19 cellular contexts compared by ENCODE assay signal in genomic region chr13:73985789-73986188, GRCh38.
DNase-seq lines count a peak whose midpoint lies in the region; ATAC-seq and TF ChIP-seq lines count a peak whose summit lies in the region.
"Had no signal": no experiment of that assay in that cellular context is flagged by ENCODE, and none has a peak within 500 bp of the region (broad histone marks: within the 10 kb centered on the region; RNA-seq: fewer than 3 reads in every experiment).

No MANE protein-coding gene starts in this region.

- CTCF ChIA-PET in activated CD4-positive, alpha-beta memory T cell treated with anti-CD3 and anti-CD28 coated beads, Interleukin-2, amount 10 ng/mL, durations not matched to agents 7 days and 5 days (lab: Charles Lee), result interaction anchor here (1.2 to 2.2 kb wide), 3 partner anchors 11 to 301 kb away, joined by 3 to 7 read pairs (median 3); no protein-coding TSS in a partner anchor
- CTCF ChIA-PET in SK-N-SH (lab: Yijun Ruan, JAX), result no interaction called here

- no peak overlapping the region for H3K9ac ChIP-seq in SK-N-SH

- no peak for TF ChIP-seq CTCF in SK-N-SH (IDR thresholded peaks at IDR 0.05)

- H3K4me2 ChIP-seq in SK-N-SH, result no peak overlapping the region
- H3K4me2 ChIP-seq: A549 had no signal

- H3K27me3 Mint-ChIP-seq in activated CD4-positive, alpha-beta T cell treated with anti-CD3 and anti-CD28 coated beads, Interleukin-2, amount 10 ng/mL, durations not matched to agents 24 days and 14 days, result no peaks in the 10 kb centered on the region
- no peaks in the 10 kb centered on the region for H3K27me3 Mint-ChIP-seq in activated CD4-positive, alpha-beta memory T cell treated with anti-CD3 and anti-CD28 coated beads, Interleukin-2, amount 10 ng/mL, durations not matched to agents 7 days and 5 days
- H3K27me3 Mint-ChIP-seq in naive thymus-derived CD8-positive, alpha-beta T cell, result no peaks in the 10 kb centered on the region

- H3K9me2 ChIP-seq in SK-N-SH, result no peaks in the 10 kb centered on the region; the same call in 1 of the 2 replicates

- no peaks in the 10 kb centered on the region for H3K79me2 ChIP-seq in SK-N-SH (ENCODE audit: insufficient read depth)

- peak; percentile 60 for DNase-seq in activated CD4-positive, alpha-beta T cell treated with anti-CD3 and anti-CD28 coated beads, Interleukin-2, amount 10 ng/mL, durations not matched to agents 24 days and 14 days
- no peak for DNase-seq in activated CD4-positive, alpha-beta T cell treated with anti-CD3 and anti-CD28 coated beads for 1 hour
- DNase-seq in activated CD4-positive, alpha-beta memory T cell treated with anti-CD3 and anti-CD28 coated beads, Interleukin-2, amount 10 ng/mL, durations not matched to agents 7 days and 5 days, result no peak
- DNase-seq in naive thymus-derived CD8-positive, alpha-beta T cell, result peak in 5 of 10 donors; percentile 9 to 50 (median 38)
- DNase-seq in SK-N-SH (no peak), AG20443 (ENCODE audit: low spot score) (no peak), NCI-H1092 treated with DMSO at 0.1 percent for 48 hours (lab: John Stamatoyannopoulos, UW) (no peak)
- DNase-seq: activated CD4-positive, CD25-positive, alpha-beta regulatory T cell treated with anti-CD3 and anti-CD28 coated beads, Interleukin-2, amount 50 U/mL, for 72 hours; cortex of kidney; foreskin melanocyte; H9; left cardiac atrium; midbrain; NCI-H146; NCI-H446; Right ventricle myocardium superior had no signal

- intact Hi-C loops in activated CD4-positive, alpha-beta T cell treated with anti-CD3 and anti-CD28 coated beads, Interleukin-2, amount 10 ng/mL, durations not matched to agents 24 days and 14 days (cut with micrococcal nuclease), result loop anchor here (1.0 to 5.0 kb wide), 7 partner anchors 38 to 303 kb away; no protein-coding TSS in a partner anchor

- no peak overlapping the region for H2AFZ ChIP-seq in SK-N-SH (ENCODE audit: low read depth)

- no peaks in the 10 kb centered on the region for H3K9me3 ChIP-seq in KOPT-K1 (ENCODE audit: insufficient read depth, low read length, poor library complexity, severe bottlenecking)
- no peaks in the 10 kb centered on the region for H3K9me3 ChIP-seq in SK-N-SH
- H3K9me3 ChIP-seq: A549 had no signal

- H3K27ac ChIP-seq in KOPT-K1 (ENCODE audit: low read depth, low read length, poor library complexity, severe bottlenecking) (peak overlapping the region; percentile 88), SK-N-SH (ENCODE audit: low read depth in 2 of 2, low read length in 1 of 2) (no peak overlapping the region)
- H3K27ac ChIP-seq: A549, C4-2B had no signal

- H3K4me3 Mint-ChIP-seq in activated CD4-positive, alpha-beta T cell treated with anti-CD3 and anti-CD28 coated beads, Interleukin-2, amount 10 ng/mL, durations not matched to agents 24 days and 14 days, result peak overlapping the region; percentile 75
- H3K4me3 Mint-ChIP-seq in activated CD4-positive, alpha-beta memory T cell treated with anti-CD3 and anti-CD28 coated beads, Interleukin-2, amount 10 ng/mL, durations not matched to agents 7 days and 5 days, result peak overlapping the region; percentile 21
- peak overlapping the region in 9 of 10 donors; percentile 66 to 91 (median 80) for H3K4me3 Mint-ChIP-seq in naive thymus-derived CD8-positive, alpha-beta T cell
- H3K4me3 Mint-ChIP-seq: H9 had no signal

- H3K4me3 ChIP-seq in SK-N-SH (ENCODE audit: low read depth in 2 of 2, low read length in 1 of 2), result no peak overlapping the region
- H3K4me3 ChIP-seq: A549 had no signal

- H3K4me1 ChIP-seq in SK-N-SH (ENCODE audit: control insufficient read depth in 1 of 2, insufficient read depth in 2 of 2, low read depth in 1 of 2, low read length in 1 of 2), result peaks cover 0 to 12% of the 10 kb centered on the region in 2 experiments; a peak in 2 of 4 replicates
- H3K4me1 ChIP-seq: A549 had no signal

- no peaks in the 10 kb centered on the region for H3K27me3 ChIP-seq in SK-N-SH (ENCODE audit: insufficient read depth)

- no peaks in the 10 kb centered on the region for H3K36me3 ChIP-seq in KOPT-K1 (ENCODE audit: insufficient read depth, low read length)
- H3K36me3 ChIP-seq in SK-N-SH (replicated peaks in 1 of 2; ENCODE audit: control insufficient read depth in 1 of 2, insufficient read depth in 2 of 2, low read length in 1 of 2), result peaks cover 4 to 21% of the 10 kb centered on the region in 2 experiments

- 87% methylated on average over 3 of the region's 3 CpGs for WGBS in SK-N-SH (ENCODE audit: low lambda C conversion rate)

- no peak for TF ChIP-seq RAD21 in SK-N-SH (IDR thresholded peaks at IDR 0.05; ENCODE audit: low read length)

- no peaks in the 10 kb centered on the region for H4K20me1 ChIP-seq in SK-N-SH (ENCODE audit: insufficient read depth)

- peaks cover 35% of the 10 kb centered on the region for H3K4me1 Mint-ChIP-seq in activated CD4-positive, alpha-beta T cell treated with anti-CD3 and anti-CD28 coated beads, Interleukin-2, amount 10 ng/mL, durations not matched to agents 24 days and 14 days
- H3K4me1 Mint-ChIP-seq in activated CD4-positive, alpha-beta memory T cell treated with anti-CD3 and anti-CD28 coated beads, Interleukin-2, amount 10 ng/mL, durations not matched to agents 7 days and 5 days, result peaks cover 29% of the 10 kb centered on the region
- H3K4me1 Mint-ChIP-seq in naive thymus-derived CD8-positive, alpha-beta T cell, result peaks cover 36 to 43% (median 37%) of the 10 kb centered on the region in 4 donors

- H3K36me3 Mint-ChIP-seq in activated CD4-positive, alpha-beta T cell treated with anti-CD3 and anti-CD28 coated beads, Interleukin-2, amount 10 ng/mL, durations not matched to agents 24 days and 14 days (ENCODE audit: low read depth), result peaks cover 8% of the 10 kb centered on the region
- peaks cover 12% of the 10 kb centered on the region for H3K36me3 Mint-ChIP-seq in activated CD4-positive, alpha-beta memory T cell treated with anti-CD3 and anti-CD28 coated beads, Interleukin-2, amount 10 ng/mL, durations not matched to agents 7 days and 5 days (ENCODE audit: low read depth)
- peaks cover 0 to 9% (median 7%) of the 10 kb centered on the region in 3 donors for H3K36me3 Mint-ChIP-seq in naive thymus-derived CD8-positive, alpha-beta T cell

- peak overlapping the region; percentile 87 for H3K27ac Mint-ChIP-seq in activated CD4-positive, alpha-beta T cell treated with anti-CD3 and anti-CD28 coated beads, Interleukin-2, amount 10 ng/mL, durations not matched to agents 24 days and 14 days
- peak overlapping the region; percentile 56 for H3K27ac Mint-ChIP-seq in activated CD4-positive, alpha-beta memory T cell treated with anti-CD3 and anti-CD28 coated beads, Interleukin-2, amount 10 ng/mL, durations not matched to agents 7 days and 5 days
- H3K27ac Mint-ChIP-seq in naive thymus-derived CD8-positive, alpha-beta T cell, result peak overlapping the region in 2 of 10 donors; percentile 96 to 98

- H3K9me3 Mint-ChIP-seq in activated CD4-positive, alpha-beta T cell treated with anti-CD3 and anti-CD28 coated beads, Interleukin-2, amount 10 ng/mL, durations not matched to agents 24 days and 14 days, result no peaks in the 10 kb centered on the region
- H3K9me3 Mint-ChIP-seq in activated CD4-positive, alpha-beta memory T cell treated with anti-CD3 and anti-CD28 coated beads, Interleukin-2, amount 10 ng/mL, durations not matched to agents 7 days and 5 days, result no peaks in the 10 kb centered on the region
- no peaks in the 10 kb centered on the region for H3K9me3 Mint-ChIP-seq in naive thymus-derived CD8-positive, alpha-beta T cell
- H3K9me3 Mint-ChIP-seq: H9 had no signal

- peak; percentile 26 to 28 for ATAC-seq in naive thymus-derived CD8-positive, alpha-beta T cell
- ATAC-seq: A549 had no signal

- no peak for TF ChIP-seq EP300 in SK-N-SH (IDR thresholded peaks at IDR 0.05; ENCODE audit: borderline replicate concordance in 1 of 2, low read depth in 1 of 2, low read length in 1 of 2)

- H3F3A ChIP-seq in SK-N-SH (replicated peaks; ENCODE audit: insufficient read depth), result no peaks in the 10 kb centered on the region

- POLR2A ChIA-PET in activated CD4-positive, alpha-beta memory T cell treated with anti-CD3 and anti-CD28 coated beads, Interleukin-2, amount 10 ng/mL, durations not matched to agents 7 days and 5 days (lab: Charles Lee), result interaction anchor here (0.6 to 3.7 kb wide), 4 partner anchors 76 to 302 kb away, joined by 4 to 38 read pairs (median 6); partner anchors contain the start of gene KLF12
- POLR2A ChIA-PET in naive thymus-derived CD8-positive, alpha-beta T cell (lab: Charles Lee), result interaction anchor here (0.6 to 2.8 kb wide), 11 partner anchors 9 to 302 kb away, joined by 3 to 29 read pairs (median 3); partner anchors contain the start of gene KLF12
- POLR2A ChIA-PET in SK-N-SH (lab: Yijun Ruan, JAX), result no interaction called here

TF ChIP-seq in SK-N-SH, 30 proteins besides CTCF, POLR2A, EP300 and RAD21 (continues in another document):
- TF ChIP-seq ZBTB33 (IDR thresholded peaks at IDR 0.05; ENCODE audit: borderline replicate concordance, low read depth) (no peak), JUND (IDR thresholded peaks at IDR 0.05) (no peak)

Comparison
In these comparisons a context has a peak if more than half of its experiments do, and no peak if none do; other contexts are left out.
1. H3K4me3 Mint-ChIP-seq: peak in every context shown above with its lines; median percentile 80 in naive thymus-derived CD8-positive, alpha-beta T cell; 75 in activated CD4-positive, alpha-beta T cell treated with anti-CD3 and anti-CD28 coated beads, Interleukin-2, amount 10 ng/mL, durations not matched to agents 24 days and 14 days; 21 in activated CD4-positive, alpha-beta memory T cell treated with anti-CD3 and anti-CD28 coated beads, Interleukin-2, amount 10 ng/mL, durations not matched to agents 7 days and 5 days.